In genomic region chr15:27734785-27735495, GRCh38 we compare ENCODE assay signal across 17 cellular contexts.
DNase-seq lines count a peak whose midpoint lies in the region; ATAC-seq, FAIRE-seq and TF ChIP-seq lines count a peak whose summit lies in the region.
"Had no signal": no experiment of that assay in that cellular context is flagged by ENCODE, and none has a peak within 500 bp of the region (broad histone marks: within the 10 kb centered on the region; RNA-seq: fewer than 3 reads in every experiment).

No MANE protein-coding gene starts in this region.

- H3K4me2 ChIP-seq in HepG2 (ENCODE audit: low read depth, low read length) = no peak overlapping the region
- H3K4me2 ChIP-seq: GM23338 had no signal

- H2AFZ ChIP-seq in HepG2 (ENCODE audit: low read length) = no peak overlapping the region
- H2AFZ ChIP-seq: GM23338 had no signal

- TF ChIP-seq EP300 in HepG2 (IDR thresholded peaks at IDR 0.05; ENCODE audit: low read depth in 2 of 2, low read length in 2 of 2) (no peak), HepG2 (CRISPR knock-in tag; IDR thresholded peaks at IDR 0.05; ENCODE audit: borderline replicate concordance) (no peak)

- no peaks in the 10 kb centered on the region for H3K27me3 Mint-ChIP-seq in mesothelial cell of epicardium (ENCODE audit: low read depth)
- H3K27me3 Mint-ChIP-seq: CD4-positive, alpha-beta memory T cell had no signal

- H3K9me3 ChIP-seq in HepG2 (ENCODE audit: low read length) = peaks cover 21% of the 10 kb centered on the region
- peaks cover 0 to 9% (median 0%) of the 10 kb centered on the region in 4 donors for H3K9me3 ChIP-seq in right lobe of liver
- peaks cover 4 to 23% (median 12%) of the 10 kb centered on the region in 5 donors for H3K9me3 ChIP-seq in subcutaneous abdominal adipose tissue (ENCODE audit: control insufficient read depth in 5 of 5, low read length in 5 of 5)
- H3K9me3 ChIP-seq: HAP-1 had no signal

- H3K9ac ChIP-seq in HepG2 (ENCODE audit: insufficient read depth, low read depth, low read length) (no peak overlapping the region), subcutaneous abdominal adipose tissue (ENCODE audit: low read length in 5 of 5) (no peak overlapping the region)

- ATAC-seq in HepG2 (no peak), right lobe of liver (no peak)
- ATAC-seq: GM23338 had no signal

- no peaks in the 10 kb centered on the region for H3K4me1 Mint-ChIP-seq in mesothelial cell of epicardium
- H3K4me1 Mint-ChIP-seq: CD4-positive, alpha-beta memory T cell had no signal

- TF ChIP-seq POLR2A in HepG2 (IDR thresholded peaks at IDR 0.05; ENCODE audit: insufficient read depth in 1 of 2, low read depth in 2 of 2, low read length in 2 of 2) (no peak), right lobe of liver (IDR thresholded peaks at IDR 0.05) (no peak)

- TF ChIP-seq RAD21 in HepG2 (CRISPR knock-in tag; IDR thresholded peaks at IDR 0.05) = no peak

- H3K4me1 ChIP-seq in HepG2 (ENCODE audit: insufficient read depth, low read length) = no peaks in the 10 kb centered on the region
- no peaks in the 10 kb centered on the region for H3K4me1 ChIP-seq in right lobe of liver
- no peaks in the 10 kb centered on the region for H3K4me1 ChIP-seq in subcutaneous abdominal adipose tissue (ENCODE audit: control insufficient read depth in 5 of 5, insufficient read depth in 5 of 5, low read length in 5 of 5)
- H3K4me1 ChIP-seq: HAP-1 had no signal

- no peak for DNase-seq in HepG2 (ENCODE audit: low spot score)
- DNase-seq in right lobe of liver = no peak
- DNase-seq in KBM-7 = peak; percentile 0
- DNase-seq in mesothelial cell of epicardium (ENCODE audit: low spot score in 2 of 2, unreplicated experiment in 2 of 2) = no peak
- DNase-seq in glomerular visceral epithelial cell (ENCODE audit: extremely low spot score) = no peak
- DNase-seq: C1 segment of cervical spinal cord; Calu3; CD4-positive, alpha-beta memory T cell; COR-L47; DMS53; DMS79 treated with DMSO at 0.1 percent for 48 hours; GF-D8 had no signal

- in situ Hi-C loops in HepG2 (cut with HindIII; ENCODE audit: extremely low pct_ligation_motif_present, low pct_unique_long_range_greater_than_20kb) = no loop called here
- in situ Hi-C loops in KBM-7 (cut with MboI; ENCODE audit: low pct_unique_long_range_greater_than_20kb, low sequenced_read_pairs) = no loop called here

- CTCF ChIA-PET in HepG2 (lab: Yijun Ruan, JAX; ENCODE audit: low intra/inter-chr PET ratio, low total read pairs) = no interaction called here

- TF ChIP-seq CTCF in HepG2 (CRISPR knock-in tag; IDR thresholded peaks at IDR 0.05) (no peak), right lobe of liver (IDR thresholded peaks at IDR 0.05) (no peak), mesothelial cell of epicardium (IDR thresholded peaks at IDR 0.05; ENCODE audit: unreplicated experiment) (no peak)

- intact Hi-C loops in HepG2 (cut with micrococcal nuclease; ENCODE audit: unreplicated experiment) = no loop called here
- intact Hi-C loops in right lobe of liver (cut with DNase I) = no loop called here

- H3K27me3 ChIP-seq in HepG2 (ENCODE audit: control insufficient read depth in 1 of 2, insufficient read depth in 2 of 2, low read length in 2 of 2) = no peaks in the 10 kb centered on the region
- H3K27me3 ChIP-seq in right lobe of liver = no peaks in the 10 kb centered on the region
- H3K27me3 ChIP-seq in subcutaneous abdominal adipose tissue (ENCODE audit: control insufficient read depth in 5 of 5, insufficient read depth in 4 of 5, low read length in 5 of 5) = no peaks in the 10 kb centered on the region

- H3K9me3 Mint-ChIP-seq in mesothelial cell of epicardium = peaks cover 44% of the 10 kb centered on the region

- FAIRE-seq in HepG2 (lab: Jason Lieb, UNC) = no peak
- FAIRE-seq: GM12891, GM18507 had no signal

- POLR2A ChIA-PET in HepG2 (lab: Yijun Ruan, JAX) = no interaction called here

- H3K27ac ChIP-seq in HepG2 (ENCODE audit: extremely low read length, insufficient read depth, low read length) (no peak overlapping the region), right lobe of liver (no peak overlapping the region), subcutaneous abdominal adipose tissue (ENCODE audit: low read depth, low read length) (no peak overlapping the region)

- no TSS peak for BruUV-seq in HepG2 (replicated peaks; lab: Mats Ljungman, UMichigan)

- no peaks in the 10 kb centered on the region for H3K36me3 ChIP-seq in HepG2 (replicated peaks in 1 of 2; ENCODE audit: control insufficient read depth in 1 of 2, insufficient read depth in 2 of 2, low read length in 2 of 2)
- no peaks in the 10 kb centered on the region for H3K36me3 ChIP-seq in right lobe of liver
- no peaks in the 10 kb centered on the region for H3K36me3 ChIP-seq in subcutaneous abdominal adipose tissue (ENCODE audit: control insufficient read depth in 5 of 5, insufficient read depth in 5 of 5, low read length in 5 of 5)
- H3K36me3 ChIP-seq: HAP-1 had no signal

- H3K79me2 ChIP-seq in HepG2 (ENCODE audit: insufficient read depth, low read length) = no peaks in the 10 kb centered on the region

- 2% methylated on average over 3 of the region's 3 CpGs for WGBS in HepG2 (ENCODE audit: low lambda C conversion rate)
- 64% methylated on average over 3 of the region's 3 CpGs for WGBS in right lobe of liver (ENCODE audit: insufficient coverage, low coverage, low lambda C conversion rate, missing lambda C conversion rate)

- no peak overlapping the region for H3K4me3 Mint-ChIP-seq in mesothelial cell of epicardium
- H3K4me3 Mint-ChIP-seq: CD4-positive, alpha-beta memory T cell; GM23338 had no signal

- H4K20me1 ChIP-seq in HepG2 (ENCODE audit: insufficient read depth, low read length) = no peaks in the 10 kb centered on the region

- peaks cover 3% of the 10 kb centered on the region for H3K36me3 Mint-ChIP-seq in mesothelial cell of epicardium
- H3K36me3 Mint-ChIP-seq: CD4-positive, alpha-beta memory T cell had no signal

- H3K4me3 ChIP-seq in HepG2 (replicated peaks in 1 of 3; ENCODE audit: insufficient read depth in 1 of 3, low read depth in 2 of 3, low read length in 3 of 3) (no peak overlapping the region), right lobe of liver (no peak overlapping the region), subcutaneous abdominal adipose tissue (ENCODE audit: low read depth in 1 of 5, low read length in 5 of 5) (peak overlapping the region in 3 of 5 donors; percentile 6 to 21 (median 10))
- H3K4me3 ChIP-seq: GM23338, HAP-1 had no signal

- no peak overlapping the region for H3K27ac Mint-ChIP-seq in mesothelial cell of epicardium
- H3K27ac Mint-ChIP-seq: CD4-positive, alpha-beta memory T cell; GM23338 had no signal

TF ChIP-seq in HepG2, 621 proteins besides CTCF, POLR2A, EP300 and RAD21:
- TF ChIP-seq ZNF576 (CRISPR knock-in tag; IDR thresholded peaks at IDR 0.05) = no peak
- TF ChIP-seq MAX (IDR thresholded peaks at IDR 0.05) = no peak
- no peak for TF ChIP-seq SMAD3 (CRISPR knock-in tag; IDR thresholded peaks at IDR 0.05)
- TF ChIP-seq ZNF280B (CRISPR knock-in tag; IDR thresholded peaks at IDR 0.05; ENCODE audit: borderline replicate concordance) = no peak
- peak; percentile 84 for TF ChIP-seq ATF7 (IDR thresholded peaks at IDR 0.05)
- no peak for TF ChIP-seq ATF7 (CRISPR knock-in tag; IDR thresholded peaks at IDR 0.05)
- TF ChIP-seq ZNF530 (CRISPR knock-in tag; IDR thresholded peaks at IDR 0.05; ENCODE audit: low read depth) = no peak
- TF ChIP-seq ZNF484 (CRISPR knock-in tag; IDR thresholded peaks at IDR 0.05; ENCODE audit: borderline replicate concordance, low read depth) = no peak
- TF ChIP-seq ZNF607 (CRISPR knock-in tag; IDR thresholded peaks at IDR 0.05; ENCODE audit: borderline replicate concordance) = no peak
- no peak for TF ChIP-seq ARID3A (IDR thresholded peaks at IDR 0.05; ENCODE audit: low read depth, low read length)
- TF ChIP-seq ZNF160 (CRISPR knock-in tag; IDR thresholded peaks at IDR 0.05) = peak; percentile 94
- TF ChIP-seq MED8 (CRISPR knock-in tag; IDR thresholded peaks at IDR 0.05; ENCODE audit: insufficient replicate concordance) = no peak
- no peak for TF ChIP-seq SATB2 (CRISPR knock-in tag; IDR thresholded peaks at IDR 0.05)
- no peak for TF ChIP-seq ZNF790 (CRISPR knock-in tag; IDR thresholded peaks at IDR 0.05; ENCODE audit: borderline replicate concordance)
- TF ChIP-seq CREB1 (IDR thresholded peaks at IDR 0.05) = peak; percentile 54; the same call in 1 of the 2 replicates
- TF ChIP-seq CREB1 (CRISPR knock-in tag; IDR thresholded peaks at IDR 0.05) = no peak
- no peak for TF ChIP-seq NCOR1 (IDR thresholded peaks at IDR 0.05; ENCODE audit: borderline replicate concordance, low read length)

Comparison
In these comparisons a context has a peak if more than half of its experiments do, and no peak if none do; other contexts are left out.
1. H3K4me3 ChIP-seq: peak in subcutaneous abdominal adipose tissue (3 of 5); none in HepG2 (0 of 3) and right lobe of liver (0 of 3).